ENCODE assay signal across 1 cellular context in the genomic region with DNA sequence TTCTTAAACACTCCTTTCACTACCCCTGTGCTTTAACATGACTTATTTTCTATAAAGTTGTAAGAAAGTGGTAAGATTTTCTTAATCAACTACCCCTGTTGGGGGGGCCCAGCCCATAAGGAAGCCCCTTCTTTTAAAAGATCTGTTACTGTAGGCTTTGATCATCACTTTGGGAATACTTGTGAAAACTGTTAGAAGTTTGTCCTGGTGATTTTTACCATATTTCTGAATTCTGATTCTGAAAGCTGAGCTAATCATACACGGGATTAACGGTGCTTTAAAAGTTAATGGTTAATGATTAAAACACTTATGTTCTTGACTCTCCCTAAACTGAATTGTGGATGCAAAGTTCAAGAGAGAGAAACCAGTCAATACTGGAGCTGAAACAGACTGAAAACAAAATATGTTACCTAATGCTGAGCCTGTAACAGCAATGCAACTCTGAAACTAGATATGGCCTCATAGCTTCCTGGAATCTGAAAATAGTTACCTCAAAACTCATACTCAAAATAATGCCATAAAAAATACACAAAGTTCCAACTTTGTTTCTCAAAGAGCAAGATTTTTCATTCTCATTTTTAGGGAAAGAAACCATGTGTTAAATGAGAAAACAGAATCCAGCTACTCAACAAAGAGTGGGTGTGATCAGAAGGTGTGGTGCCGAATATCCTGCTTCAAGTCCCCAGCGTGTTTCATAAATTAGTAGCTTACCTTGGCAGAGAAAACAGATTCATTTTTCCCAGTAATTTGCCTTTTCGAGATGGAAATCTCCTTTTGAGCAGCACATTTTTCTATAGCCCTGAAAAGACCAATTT.
TF ChIP-seq lines count a peak whose summit lies in the region.

No MANE protein-coding gene starts in this region.

TF ChIP-seq in GM12878, 131 proteins besides CTCF, POLR2A, EP300 and RAD21 (continued from another document):
- TF ChIP-seq, protein P1, sequence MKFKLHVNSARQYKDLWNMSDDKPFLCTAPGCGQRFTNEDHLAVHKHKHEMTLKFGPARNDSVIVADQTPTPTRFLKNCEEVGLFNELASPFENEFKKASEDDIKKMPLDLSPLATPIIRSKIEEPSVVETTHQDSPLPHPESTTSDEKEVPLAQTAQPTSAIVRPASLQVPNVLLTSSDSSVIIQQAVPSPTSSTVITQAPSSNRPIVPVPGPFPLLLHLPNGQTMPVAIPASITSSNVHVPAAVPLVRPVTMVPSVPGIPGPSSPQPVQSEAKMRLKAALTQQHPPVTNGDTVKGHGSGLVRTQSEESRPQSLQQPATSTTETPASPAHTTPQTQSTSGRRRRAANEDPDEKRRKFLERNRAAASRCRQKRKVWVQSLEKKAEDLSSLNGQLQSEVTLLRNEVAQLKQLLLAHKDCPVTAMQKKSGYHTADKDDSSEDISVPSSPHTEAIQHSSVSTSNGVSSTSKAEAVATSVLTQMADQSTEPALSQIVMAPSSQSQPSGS (IDR thresholded peaks at IDR 0.05; ENCODE audit: low read length) = peak; percentile 49; the same call in 1 of the 2 replicates
- TF ChIP-seq BCL11A (IDR thresholded peaks at IDR 0.05; ENCODE audit: low read depth, low read length) (peak; percentile 50; the same call in 1 of the 2 replicates), BHLHE40 (IDR thresholded peaks at IDR 0.05; ENCODE audit: borderline replicate concordance in 1 of 2, low read depth in 2 of 2, low read length in 1 of 2) (peak in 1 of 2 experiments; percentile 6; a peak in 2 of 4 replicates), CREM (IDR thresholded peaks at IDR 0.05; ENCODE audit: low read depth) (peak; percentile 28; the same call in 1 of the 2 replicates), IKZF2 (IDR thresholded peaks at IDR 0.05) (peak in 1 of 2 experiments; percentile 36; a peak in 1 of 4 replicates), NFIC (IDR thresholded peaks at IDR 0.05; ENCODE audit: low read depth, low read length) (peak; percentile 23; the same call in 1 of the 2 replicates), ZNF24 (IDR thresholded peaks at IDR 0.05) (0 out of 2 replicates have a peak, but pooled peaks have one; percentile 14), IRF4 (IDR thresholded peaks at IDR 0.05; ENCODE audit: low read depth, low read length) (peak; percentile 51; the same call in 1 of the 2 replicates), KDM1A (IDR thresholded peaks at IDR 0.05; ENCODE audit: borderline replicate concordance) (no peak), MEF2A (IDR thresholded peaks at IDR 0.05; ENCODE audit: insufficient read depth, low read depth, low read length) (peak; percentile 24; the same call in 1 of the 2 replicates), RUNX3 (IDR thresholded peaks at IDR 0.05; ENCODE audit: low read length) (peak; percentile 59; the same call in 1 of the 2 replicates), JUNB (IDR thresholded peaks at IDR 0.05) (peak; percentile 55)
- TF ChIP-seq, protein P2, sequence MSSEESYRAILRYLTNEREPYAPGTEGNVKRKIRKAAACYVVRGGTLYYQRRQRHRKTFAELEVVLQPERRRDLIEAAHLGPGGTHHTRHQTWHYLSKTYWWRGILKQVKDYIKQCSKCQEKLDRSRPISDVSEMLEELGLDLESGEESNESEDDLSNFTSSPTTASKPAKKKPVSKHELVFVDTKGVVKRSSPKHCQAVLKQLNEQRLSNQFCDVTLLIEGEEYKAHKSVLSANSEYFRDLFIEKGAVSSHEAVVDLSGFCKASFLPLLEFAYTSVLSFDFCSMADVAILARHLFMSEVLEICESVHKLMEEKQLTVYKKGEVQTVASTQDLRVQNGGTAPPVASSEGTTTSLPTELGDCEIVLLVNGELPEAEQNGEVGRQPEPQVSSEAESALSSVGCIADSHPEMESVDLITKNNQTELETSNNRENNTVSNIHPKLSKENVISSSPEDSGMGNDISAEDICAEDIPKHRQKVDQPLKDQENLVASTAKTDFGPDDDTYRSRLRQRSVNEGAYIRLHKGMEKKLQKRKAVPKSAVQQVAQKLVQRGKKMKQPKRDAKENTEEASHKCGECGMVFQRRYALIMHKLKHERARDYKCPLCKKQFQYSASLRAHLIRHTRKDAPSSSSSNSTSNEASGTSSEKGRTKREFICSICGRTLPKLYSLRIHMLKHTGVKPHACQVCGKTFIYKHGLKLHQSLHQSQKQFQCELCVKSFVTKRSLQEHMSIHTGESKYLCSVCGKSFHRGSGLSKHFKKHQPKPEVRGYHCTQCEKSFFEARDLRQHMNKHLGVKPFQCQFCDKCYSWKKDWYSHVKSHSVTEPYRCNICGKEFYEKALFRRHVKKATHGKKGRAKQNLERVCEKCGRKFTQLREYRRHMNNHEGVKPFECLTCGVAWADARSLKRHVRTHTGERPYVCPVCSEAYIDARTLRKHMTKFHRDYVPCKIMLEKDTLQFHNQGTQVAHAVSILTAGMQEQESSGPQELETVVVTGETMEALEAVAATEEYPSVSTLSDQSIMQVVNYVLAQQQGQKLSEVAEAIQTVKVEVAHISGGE (CRISPR knock-in tag; IDR thresholded peaks at IDR 0.05) = no peak
- TF ChIP-seq, protein P3, sequence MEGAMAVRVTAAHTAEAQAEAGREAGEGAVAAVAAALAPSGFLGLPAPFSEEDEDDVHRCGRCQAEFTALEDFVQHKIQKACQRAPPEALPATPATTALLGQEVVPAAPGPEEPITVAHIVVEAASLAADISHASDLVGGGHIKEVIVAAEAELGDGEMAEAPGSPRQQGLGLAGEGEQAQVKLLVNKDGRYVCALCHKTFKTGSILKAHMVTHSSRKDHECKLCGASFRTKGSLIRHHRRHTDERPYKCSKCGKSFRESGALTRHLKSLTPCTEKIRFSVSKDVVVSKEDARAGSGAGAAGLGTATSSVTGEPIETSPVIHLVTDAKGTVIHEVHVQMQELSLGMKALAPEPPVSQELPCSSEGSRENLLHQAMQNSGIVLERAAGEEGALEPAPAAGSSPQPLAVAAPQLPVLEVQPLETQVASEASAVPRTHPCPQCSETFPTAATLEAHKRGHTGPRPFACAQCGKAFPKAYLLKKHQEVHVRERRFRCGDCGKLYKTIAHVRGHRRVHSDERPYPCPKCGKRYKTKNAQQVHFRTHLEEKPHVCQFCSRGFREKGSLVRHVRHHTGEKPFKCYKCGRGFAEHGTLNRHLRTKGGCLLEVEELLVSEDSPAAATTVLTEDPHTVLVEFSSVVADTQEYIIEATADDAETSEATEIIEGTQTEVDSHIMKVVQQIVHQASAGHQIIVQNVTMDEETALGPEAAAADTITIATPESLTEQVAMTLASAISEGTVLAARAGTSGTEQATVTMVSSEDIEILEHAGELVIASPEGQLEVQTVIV (IDR thresholded peaks at IDR 0.05; ENCODE audit: borderline replicate concordance, partially characterized antibody) = no peak
- TF ChIP-seq, protein P4, sequence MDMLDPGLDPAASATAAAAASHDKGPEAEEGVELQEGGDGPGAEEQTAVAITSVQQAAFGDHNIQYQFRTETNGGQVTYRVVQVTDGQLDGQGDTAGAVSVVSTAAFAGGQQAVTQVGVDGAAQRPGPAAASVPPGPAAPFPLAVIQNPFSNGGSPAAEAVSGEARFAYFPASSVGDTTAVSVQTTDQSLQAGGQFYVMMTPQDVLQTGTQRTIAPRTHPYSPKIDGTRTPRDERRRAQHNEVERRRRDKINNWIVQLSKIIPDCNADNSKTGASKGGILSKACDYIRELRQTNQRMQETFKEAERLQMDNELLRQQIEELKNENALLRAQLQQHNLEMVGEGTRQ (IDR thresholded peaks at IDR 0.05; ENCODE audit: borderline replicate concordance, low read depth, low read length) = no peak
